ENCODE assay signal across 1 cellular context in the genomic region with DNA sequence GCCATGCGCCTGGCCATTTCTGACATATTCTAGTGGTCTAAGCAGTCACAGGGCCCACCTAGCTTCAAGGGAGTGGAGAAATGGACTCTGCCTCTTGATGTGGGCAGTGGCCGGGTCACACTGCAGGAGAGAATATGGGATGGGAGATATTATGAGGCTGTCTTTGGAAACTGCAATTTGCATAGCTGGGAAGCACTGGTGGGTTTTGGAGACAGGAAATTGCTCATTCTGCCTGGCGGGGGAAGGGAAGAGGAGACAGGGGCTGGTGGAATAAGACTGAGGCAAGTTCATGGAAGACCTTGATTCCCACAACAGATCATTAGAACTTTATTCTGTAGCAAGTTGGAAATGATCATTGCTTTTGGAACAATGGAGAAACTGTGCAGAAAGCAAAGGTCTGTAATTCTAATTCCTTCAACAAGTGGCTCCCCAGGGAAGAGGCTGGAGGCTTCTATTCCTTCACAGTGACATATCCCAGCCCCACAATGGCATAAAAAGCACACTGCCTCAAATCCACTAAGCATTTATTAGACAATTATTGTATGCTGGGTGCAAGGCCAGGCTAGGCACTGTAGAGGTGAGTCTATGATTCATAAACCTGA.
TF ChIP-seq lines count a peak whose summit lies in the region.

No MANE protein-coding gene starts in this region.

TF ChIP-seq in HepG2, 621 proteins besides CTCF, POLR2A, EP300 and RAD21:
- TF ChIP-seq EZH2 (conservative IDR thresholded peaks at IDR 0.05; ENCODE audit: low read depth, low read length) (no peak), ZNF292 (CRISPR knock-in tag; IDR thresholded peaks at IDR 0.05; ENCODE audit: borderline replicate concordance, low read depth) (no peak), SALL1 (CRISPR knock-in tag; IDR thresholded peaks at IDR 0.05) (no peak), ZBTB26 (CRISPR knock-in tag; IDR thresholded peaks at IDR 0.05; ENCODE audit: borderline replicate concordance) (no peak), GLMP (CRISPR knock-in tag; IDR thresholded peaks at IDR 0.05; ENCODE audit: borderline replicate concordance) (no peak), EHMT2 (IDR thresholded peaks at IDR 0.05; ENCODE audit: borderline replicate concordance, low read depth, low read length) (no peak), NFATC3 (CRISPR knock-in tag; IDR thresholded peaks at IDR 0.05) (no peak), DNMT1 (CRISPR knock-in tag; IDR thresholded peaks at IDR 0.05) (no peak), SOX6 (IDR thresholded peaks at IDR 0.05) (no peak), SOX6 (CRISPR knock-in tag; IDR thresholded peaks at IDR 0.05) (no peak)
- TF ChIP-seq, protein P1, sequence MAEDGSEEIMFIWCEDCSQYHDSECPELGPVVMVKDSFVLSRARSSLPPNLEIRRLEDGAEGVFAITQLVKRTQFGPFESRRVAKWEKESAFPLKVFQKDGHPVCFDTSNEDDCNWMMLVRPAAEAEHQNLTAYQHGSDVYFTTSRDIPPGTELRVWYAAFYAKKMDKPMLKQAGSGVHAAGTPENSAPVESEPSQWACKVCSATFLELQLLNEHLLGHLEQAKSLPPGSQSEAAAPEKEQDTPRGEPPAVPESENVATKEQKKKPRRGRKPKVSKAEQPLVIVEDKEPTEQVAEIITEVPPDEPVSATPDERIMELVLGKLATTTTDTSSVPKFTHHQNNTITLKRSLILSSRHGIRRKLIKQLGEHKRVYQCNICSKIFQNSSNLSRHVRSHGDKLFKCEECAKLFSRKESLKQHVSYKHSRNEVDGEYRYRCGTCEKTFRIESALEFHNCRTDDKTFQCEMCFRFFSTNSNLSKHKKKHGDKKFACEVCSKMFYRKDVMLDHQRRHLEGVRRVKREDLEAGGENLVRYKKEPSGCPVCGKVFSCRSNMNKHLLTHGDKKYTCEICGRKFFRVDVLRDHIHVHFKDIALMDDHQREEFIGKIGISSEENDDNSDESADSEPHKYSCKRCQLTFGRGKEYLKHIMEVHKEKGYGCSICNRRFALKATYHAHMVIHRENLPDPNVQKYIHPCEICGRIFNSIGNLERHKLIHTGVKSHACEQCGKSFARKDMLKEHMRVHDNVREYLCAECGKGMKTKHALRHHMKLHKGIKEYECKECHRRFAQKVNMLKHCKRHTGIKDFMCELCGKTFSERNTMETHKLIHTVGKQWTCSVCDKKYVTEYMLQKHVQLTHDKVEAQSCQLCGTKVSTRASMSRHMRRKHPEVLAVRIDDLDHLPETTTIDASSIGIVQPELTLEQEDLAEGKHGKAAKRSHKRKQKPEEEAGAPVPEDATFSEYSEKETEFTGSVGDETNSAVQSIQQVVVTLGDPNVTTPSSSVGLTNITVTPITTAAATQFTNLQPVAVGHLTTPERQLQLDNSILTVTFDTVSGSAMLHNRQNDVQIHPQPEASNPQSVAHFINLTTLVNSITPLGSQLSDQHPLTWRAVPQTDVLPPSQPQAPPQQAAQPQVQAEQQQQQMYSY (CRISPR knock-in tag; IDR thresholded peaks at IDR 0.05): no peak
